ENCODE assay signal across 19 cellular contexts in the genomic region with DNA sequence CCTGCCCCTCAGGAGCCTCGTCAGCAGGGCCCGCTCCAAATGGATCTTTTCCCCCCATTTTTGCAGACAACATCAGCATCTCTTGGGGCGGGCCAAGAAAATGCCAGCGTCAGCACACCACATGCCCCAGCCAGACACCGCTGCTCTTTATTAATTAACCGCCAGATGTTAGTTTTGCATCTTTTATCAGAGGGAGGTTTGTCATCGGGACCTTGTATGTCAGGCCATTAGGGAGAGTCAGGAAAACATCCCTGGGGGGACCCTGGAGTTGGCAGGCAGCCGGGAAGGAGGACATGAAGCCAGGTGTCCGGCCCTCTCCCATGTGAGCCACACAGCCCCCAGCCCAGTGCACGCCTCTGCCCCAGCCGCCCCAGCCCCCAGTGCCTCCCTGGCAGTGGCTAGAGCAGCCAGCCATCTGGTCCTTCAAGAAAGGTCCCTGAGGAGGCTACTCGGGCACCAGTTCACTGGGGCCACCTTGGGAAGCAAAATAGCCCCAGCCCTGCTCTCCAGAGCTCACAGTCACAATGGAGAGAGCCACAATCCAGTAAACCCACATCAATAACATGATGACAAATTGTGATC.
"Had no signal": no experiment of that assay in that cellular context is flagged by ENCODE, and none has a peak within 500 bp of the region (broad histone marks: within the 10 kb centered on the region; RNA-seq: fewer than 3 reads in every experiment).

No MANE protein-coding gene starts in this region.

- H3K36me3 Mint-ChIP-seq: activated CD8-positive, alpha-beta memory T cell treated with anti-CD3 and anti-CD28 coated beads, Interleukin-2, amount 10 ng/mL, durations not matched to agents 7 days and 5 days; activated naive CD4-positive, alpha-beta T cell treated with anti-CD3 and anti-CD28 coated beads, Interleukin-2, amount 10 ng/mL, durations not matched to agents 7 days and 5 days; immature natural killer cell; naive thymus-derived CD4-positive, alpha-beta T cell had no signal

- H3K27me3 ChIP-seq: hepatocyte, upper lobe of left lung had no signal

- H3K4me1 Mint-ChIP-seq: activated CD4-positive, alpha-beta T cell treated with anti-CD3 and anti-CD28 coated beads, Interleukin-2, amount 10 ng/mL, durations not matched to agents 7 days and 5 days; activated CD8-positive, alpha-beta memory T cell treated with anti-CD3 and anti-CD28 coated beads, Interleukin-2, amount 10 ng/mL, durations not matched to agents 7 days and 5 days; activated naive CD4-positive, alpha-beta T cell treated with anti-CD3 and anti-CD28 coated beads, Interleukin-2, amount 10 ng/mL, durations not matched to agents 7 days and 5 days; immature natural killer cell; naive thymus-derived CD4-positive, alpha-beta T cell had no signal

- H3K27ac Mint-ChIP-seq: activated CD4-positive, alpha-beta T cell treated with anti-CD3 and anti-CD28 coated beads, Interleukin-2, amount 10 ng/mL, durations not matched to agents 7 days and 5 days; activated CD8-positive, alpha-beta memory T cell treated with anti-CD3 and anti-CD28 coated beads, Interleukin-2, amount 10 ng/mL, durations not matched to agents 7 days and 5 days; activated CD8-positive, alpha-beta T cell treated with anti-CD3 and anti-CD28 coated beads for 36 hours; activated naive CD4-positive, alpha-beta T cell treated with anti-CD3 and anti-CD28 coated beads, Interleukin-2, amount 10 ng/mL, durations not matched to agents 7 days and 5 days; immature natural killer cell; naive thymus-derived CD4-positive, alpha-beta T cell; progenitor cell of endocrine pancreas had no signal

- H3K27ac ChIP-seq: hepatocyte, left lung, upper lobe of left lung, WERI-Rb-1 had no signal

- H3K4me2 ChIP-seq: hepatocyte had no signal

- H3K4me3 ChIP-seq: hepatocyte, left lung, upper lobe of left lung had no signal

- H3K9me3 Mint-ChIP-seq: activated CD4-positive, alpha-beta T cell treated with anti-CD3 and anti-CD28 coated beads, Interleukin-2, amount 10 ng/mL, durations not matched to agents 7 days and 5 days; activated CD8-positive, alpha-beta T cell treated with anti-CD3 and anti-CD28 coated beads for 36 hours; activated naive CD4-positive, alpha-beta T cell treated with anti-CD3 and anti-CD28 coated beads, Interleukin-2, amount 10 ng/mL, durations not matched to agents 7 days and 5 days had no signal

- H3K79me2 ChIP-seq: hepatocyte had no signal

- H3K4me1 ChIP-seq: left lung, upper lobe of left lung had no signal

- H3K4me3 Mint-ChIP-seq: activated CD4-positive, alpha-beta T cell treated with anti-CD3 and anti-CD28 coated beads, Interleukin-2, amount 10 ng/mL, durations not matched to agents 7 days and 5 days; activated CD8-positive, alpha-beta memory T cell treated with anti-CD3 and anti-CD28 coated beads, Interleukin-2, amount 10 ng/mL, durations not matched to agents 7 days and 5 days; activated CD8-positive, alpha-beta T cell treated with anti-CD3 and anti-CD28 coated beads for 36 hours; activated naive CD4-positive, alpha-beta T cell treated with anti-CD3 and anti-CD28 coated beads, Interleukin-2, amount 10 ng/mL, durations not matched to agents 7 days and 5 days; immature natural killer cell; naive thymus-derived CD4-positive, alpha-beta T cell had no signal

- H3K36me3 ChIP-seq: left lung, upper lobe of left lung, WERI-Rb-1 had no signal

- H2AFZ ChIP-seq: hepatocyte had no signal

- H3K9me3 ChIP-seq: left lung, upper lobe of left lung had no signal

- DNase-seq: activated CD4-positive, alpha-beta T cell treated with anti-CD3 and anti-CD28 coated beads, Interleukin-2, amount 10 ng/mL, durations not matched to agents 7 days and 5 days; activated CD4-positive, CD25-positive, alpha-beta regulatory T cell treated with anti-CD3 and anti-CD28 coated beads, Interleukin-2, amount 50 U/mL, for 72 hours; activated CD8-positive, alpha-beta memory T cell treated with anti-CD3 and anti-CD28 coated beads, Interleukin-2, amount 10 ng/mL, durations not matched to agents 7 days and 5 days; activated CD8-positive, alpha-beta T cell treated with anti-CD3 and anti-CD28 coated beads for 36 hours; activated effector memory CD4-positive, alpha-beta T cell treated with anti-CD3 and anti-CD28 coated beads, Interleukin-2, amount 50 U/mL, for 16 hours; activated naive CD4-positive, alpha-beta T cell treated with anti-CD3 and anti-CD28 coated beads, Interleukin-2, amount 10 ng/mL, durations not matched to agents 7 days and 5 days; activated T-cell treated with anti-CD3 and anti-CD28 coated beads for 4 hours; cortex of kidney; erythroblast; foreskin melanocyte; immature natural killer cell; left lung; naive thymus-derived CD4-positive, alpha-beta T cell; stimulated activated CD4-positive, alpha-beta T cell treated with anti-CD3 and anti-CD28 coated beads, Interleukin-4, amount 100 ng/mL, for 24 hours; stimulated activated naive CD8-positive, alpha-beta T cell treated with anti-CD3 and anti-CD28 coated beads, Interleukin-15, Interleukin-2, amounts not matched to agents 100 U/mL and 50 U/mL, for 24 hours; upper lobe of left lung; WERI-Rb-1 had no signal
